Comparison of ENCODE assay signal across 15 cellular contexts in the genomic region with DNA sequence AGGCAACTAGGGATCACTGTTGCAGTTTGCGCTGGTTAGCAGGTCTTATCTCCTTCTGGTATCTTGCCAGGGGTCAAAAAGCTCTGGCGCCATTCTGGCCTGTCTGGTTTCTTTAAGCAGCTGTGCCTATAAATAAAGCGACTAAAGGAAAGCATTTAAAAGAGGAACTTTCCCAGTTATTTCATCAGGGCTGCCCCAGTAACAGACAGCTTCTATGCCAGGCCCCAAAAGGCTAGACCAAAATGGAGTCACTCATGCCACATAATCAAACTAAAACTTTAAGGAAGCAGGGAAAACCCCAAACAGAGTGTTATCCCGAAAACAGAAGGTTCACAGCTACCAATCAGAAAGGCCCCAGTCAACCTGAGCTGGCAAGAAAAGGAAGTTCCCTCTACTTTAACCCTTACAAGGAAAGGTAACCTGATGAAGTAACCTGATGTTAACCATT. TPM values are rescaled to one million over a fixed set of nuclear protein-coding genes. Genes with fewer than 3 reads are reported as not detected.
DNase-seq lines count a peak whose midpoint lies in the region; ATAC-seq, FAIRE-seq and TF ChIP-seq lines count a peak whose summit lies in the region.
"Had no signal": no experiment of that assay in that cellular context is flagged by ENCODE, and none has a peak within 500 bp of the region (broad histone marks: within the 10 kb centered on the region; RNA-seq: fewer than 3 reads in every experiment).

No MANE protein-coding gene starts in this region.

- no peak for ATAC-seq in HCT116
- ATAC-seq in esophagus mucosa: peak; percentile 49
- ATAC-seq in GM21423 (IDR thresholded peaks at IDR 0.05; ENCODE audit: unreplicated experiment): no peak
- ATAC-seq: effector memory CD8-positive, alpha-beta T cell had no signal

- H3K9me2 ChIP-seq in HCT116 (ENCODE audit: insufficient read depth): no peaks in the 10 kb centered on the region

- no peak overlapping the region; the same call in 1 of the 2 replicates for H3K9ac ChIP-seq in HCT116 (ENCODE audit: low read length)
- no peak overlapping the region for H3K9ac ChIP-seq in trophoblast cell (ENCODE audit: low read length)

- no peak for DNase-seq in HCT116 (ENCODE audit: low read depth, low spot score)
- DNase-seq in RCC 7860 (ENCODE audit: low spot score): peak; percentile 63
- DNase-seq in trophoblast cell: peak in 1 of 2 donors; percentile 65
- DNase-seq in anterior cingulate cortex (lab: John Stamatoyannopoulos, UW): no peak
- no peak for DNase-seq in stimulated activated CD4-positive, alpha-beta T cell treated with anti-CD3 and anti-CD28 coated beads, Interleukin-4, amount 100 ng/mL, for 1 hour
- no peak for DNase-seq in chondrocyte (ENCODE audit: low spot score)
- DNase-seq: activated naive CD4-positive, alpha-beta T cell treated with Interleukin-2 at 50 U/mL for 16 hours; effector memory CD8-positive, alpha-beta T cell; NCI-H345; right cardiac atrium had no signal

- no peaks in the 10 kb centered on the region for H3K9me3 Mint-ChIP-seq in chondrocyte (ENCODE audit: low read depth)
- H3K9me3 Mint-ChIP-seq: effector memory CD8-positive, alpha-beta T cell had no signal

- H3K27ac ChIP-seq in HCT116 (ENCODE audit: low read depth, low read length): no peak overlapping the region; the same call in 1 of the 2 replicates
- H3K27ac ChIP-seq in trophoblast cell (ENCODE audit: low read depth, low read length): peak overlapping the region; percentile 95

- peak overlapping the region; percentile 95 for H2BK120ac ChIP-seq in trophoblast cell (ENCODE audit: insufficient read depth, low read length, poor library complexity)

- H3K18ac ChIP-seq in trophoblast cell (ENCODE audit: low read length): no peak overlapping the region

- H3K4me1 ChIP-seq in HCT116 (ENCODE audit: control insufficient read depth in 1 of 2, insufficient read depth in 2 of 2, low read length in 2 of 2) (peaks cover 54 to 66% of the 10 kb centered on the region in 2 experiments), trophoblast cell (ENCODE audit: control insufficient read depth in 1 of 2, insufficient read depth in 2 of 2, low read length in 2 of 2) (peaks cover 30 to 37% of the 10 kb centered on the region in 2 experiments)

- H3K79me2 ChIP-seq in HCT116 (ENCODE audit: insufficient read depth, low read length): no peaks in the 10 kb centered on the region
- peaks cover 5% of the 10 kb centered on the region for H3K79me2 ChIP-seq in trophoblast cell (ENCODE audit: control insufficient read depth, insufficient read depth, low read length, poor library complexity)

- RAD21 ChIA-PET in HCT116 (lab: Charles Lee; ENCODE audit: low non-redundant PET in 1 of 2, low total read pairs in 2 of 2, uncharacterized antibody in 2 of 2, unreplicated experiment in 2 of 2): no interaction called here

- no peaks in the 10 kb centered on the region for H3K36me3 ChIP-seq in HCT116 (ENCODE audit: control insufficient read depth in 1 of 2, insufficient read depth in 2 of 2, low read length in 2 of 2)
- H3K36me3 ChIP-seq in trophoblast cell (ENCODE audit: control insufficient read depth in 1 of 2, insufficient read depth in 2 of 2, low read length in 2 of 2): no peaks in the 10 kb centered on the region

- peaks cover 46% of the 10 kb centered on the region for H3K4me1 Mint-ChIP-seq in chondrocyte (ENCODE audit: low read depth)

- peak overlapping the region; percentile 96 for H2BK5ac ChIP-seq in trophoblast cell (ENCODE audit: low read depth, low read length, poor library complexity)

- H3K4ac ChIP-seq in trophoblast cell (ENCODE audit: low read depth, low read length): peak overlapping the region; percentile 31

- H3K9me3 ChIP-seq in HCT116 (ENCODE audit: control insufficient read depth in 1 of 2, insufficient read depth in 1 of 2, low read depth in 1 of 2, low read length in 2 of 2): no peaks in the 10 kb centered on the region
- peaks cover 2% of the 10 kb centered on the region for H3K9me3 ChIP-seq in trophoblast cell (ENCODE audit: insufficient read depth, low read depth, low read length)

- H4K8ac ChIP-seq in trophoblast cell (ENCODE audit: low read depth, low read length): peak overlapping the region; percentile 35

- no peak overlapping the region for H3K4me3 Mint-ChIP-seq in chondrocyte (ENCODE audit: unreplicated experiment)
- H3K4me3 Mint-ChIP-seq: effector memory CD8-positive, alpha-beta T cell had no signal

- H3K27ac Mint-ChIP-seq in chondrocyte (ENCODE audit: unreplicated experiment): no peak overlapping the region
- H3K27ac Mint-ChIP-seq: effector memory CD8-positive, alpha-beta T cell had no signal

- BruUV-seq in HCT116 (replicated peaks; lab: Mats Ljungman, UMichigan): no TSS peak

- no peaks in the 10 kb centered on the region for H3K27me3 Mint-ChIP-seq in chondrocyte (ENCODE audit: low read depth)

- no peak overlapping the region for H3K23ac ChIP-seq in trophoblast cell (ENCODE audit: low read length)

- H3K4me2 ChIP-seq in HCT116 (ENCODE audit: low read length) (peak overlapping the region; percentile 86), trophoblast cell (ENCODE audit: low read length) (peak overlapping the region; percentile 4)

- CTCF ChIA-PET in HCT116 (lab: Charles Lee): interaction anchor here (1.5 kb wide), 1 partner anchor 10 kb away, joined by 4 read pairs; no protein-coding TSS in a partner anchor

- peak overlapping the region; percentile 73 for H2AFZ ChIP-seq in HCT116 (ENCODE audit: low read depth, low read length, poor library complexity, severe bottlenecking)
- no peak overlapping the region for H2AFZ ChIP-seq in trophoblast cell (ENCODE audit: insufficient read depth, low read length, poor library complexity)

- no peak for FAIRE-seq in RCC 7860 (lab: Jason Lieb, UNC)
- FAIRE-seq: H1, islet of Langerhans, TTC549 had no signal

- H4K12ac ChIP-seq in trophoblast cell (ENCODE audit: low read depth, low read length): no peak overlapping the region

- no peak overlapping the region for H3K4me3 ChIP-seq in HCT116 (replicated peaks in 1 of 2; ENCODE audit: low read depth in 1 of 2, low read length in 2 of 2)
- no peak overlapping the region for H3K4me3 ChIP-seq in trophoblast cell (ENCODE audit: low read depth, low read length)

- POLR2A ChIA-PET in HCT116 (lab: Charles Lee): interaction anchor here (1.0 to 1.4 kb wide), 3 partner anchors 18 to 40 kb away, joined by 3 to 5 read pairs (median 4); no protein-coding TSS in a partner anchor

- no peak for TF ChIP-seq CTCF in HCT116 (IDR thresholded peaks at IDR 0.05 in 2 of 3, conservative IDR thresholded peaks at IDR 0.05 in 1 of 3; ENCODE audit: borderline replicate concordance in 1 of 3, insufficient read depth in 1 of 3, low read depth in 2 of 3, low read length in 2 of 3)
- no peak for TF ChIP-seq CTCF in chondrocyte (IDR thresholded peaks at IDR 0.05)

- TF ChIP-seq POLR2A in HCT116 (IDR thresholded peaks at IDR 0.05; ENCODE audit: borderline replicate concordance, extremely low read depth, insufficient read depth, insufficient read length): no peak

- H4K20me1 ChIP-seq in HCT116 (ENCODE audit: insufficient read depth): no peaks in the 10 kb centered on the region

- H3K14ac ChIP-seq in trophoblast cell (ENCODE audit: low read length): no peak overlapping the region

- H2BK12ac ChIP-seq in trophoblast cell (ENCODE audit: low read length): peak overlapping the region; percentile 84

- H3K79me1 ChIP-seq in trophoblast cell (ENCODE audit: low read length): peaks cover 40% of the 10 kb centered on the region

- TF ChIP-seq RAD21 in HCT116 (IDR thresholded peaks at IDR 0.05; ENCODE audit: low read depth): no peak

- H2AK5ac ChIP-seq in trophoblast cell (ENCODE audit: low read length): no peak overlapping the region

- no peaks in the 10 kb centered on the region for H3K36me3 Mint-ChIP-seq in chondrocyte (ENCODE audit: low read depth)

- intact Hi-C loops in HCT116 (cut with micrococcal nuclease): no loop called here

- H3K27me3 ChIP-seq in HCT116 (ENCODE audit: insufficient read depth, low read length): no peaks in the 10 kb centered on the region
- no peaks in the 10 kb centered on the region for H3K27me3 ChIP-seq in trophoblast cell (ENCODE audit: insufficient read depth, low read length)

- H4K91ac ChIP-seq in trophoblast cell (ENCODE audit: low read depth, low read length): peak overlapping the region; percentile 87

- no CpG with 5 or more reads among the region's 4 CpGs for WGBS in trophoblast cell (ENCODE audit: extremely low coverage, insufficient coverage, insufficient read length)

TF ChIP-seq in HCT116, 20 proteins besides CTCF, POLR2A, EP300 and RAD21 (continues in another document):
- TF ChIP-seq CEBPB (IDR thresholded peaks at IDR 0.05; ENCODE audit: low read depth) (no peak), YY1 (IDR thresholded peaks at IDR 0.05; ENCODE audit: extremely low read depth, insufficient replicate concordance, low read depth, low read length) (no peak), SIN3A (IDR thresholded peaks at IDR 0.05; ENCODE audit: low read depth) (no peak), TCF7L2 (IDR thresholded peaks at IDR 0.05; ENCODE audit: borderline replicate concordance, extremely low read depth, insufficient read depth, insufficient read length) (no peak), EZH2 (IDR thresholded peaks at IDR 0.05) (no peak), SP1 (IDR thresholded peaks at IDR 0.05; ENCODE audit: low read depth) (no peak), EZH2phosphoT487 (IDR thresholded peaks at IDR 0.05; ENCODE audit: borderline replicate concordance) (no peak), ZFX (IDR thresholded peaks at IDR 0.05) (no peak)
- TF ChIP-seq, protein P1, sequence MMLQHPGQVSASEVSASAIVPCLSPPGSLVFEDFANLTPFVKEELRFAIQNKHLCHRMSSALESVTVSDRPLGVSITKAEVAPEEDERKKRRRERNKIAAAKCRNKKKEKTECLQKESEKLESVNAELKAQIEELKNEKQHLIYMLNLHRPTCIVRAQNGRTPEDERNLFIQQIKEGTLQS (IDR thresholded peaks at IDR 0.05): no peak
- TF ChIP-seq, protein P2, sequence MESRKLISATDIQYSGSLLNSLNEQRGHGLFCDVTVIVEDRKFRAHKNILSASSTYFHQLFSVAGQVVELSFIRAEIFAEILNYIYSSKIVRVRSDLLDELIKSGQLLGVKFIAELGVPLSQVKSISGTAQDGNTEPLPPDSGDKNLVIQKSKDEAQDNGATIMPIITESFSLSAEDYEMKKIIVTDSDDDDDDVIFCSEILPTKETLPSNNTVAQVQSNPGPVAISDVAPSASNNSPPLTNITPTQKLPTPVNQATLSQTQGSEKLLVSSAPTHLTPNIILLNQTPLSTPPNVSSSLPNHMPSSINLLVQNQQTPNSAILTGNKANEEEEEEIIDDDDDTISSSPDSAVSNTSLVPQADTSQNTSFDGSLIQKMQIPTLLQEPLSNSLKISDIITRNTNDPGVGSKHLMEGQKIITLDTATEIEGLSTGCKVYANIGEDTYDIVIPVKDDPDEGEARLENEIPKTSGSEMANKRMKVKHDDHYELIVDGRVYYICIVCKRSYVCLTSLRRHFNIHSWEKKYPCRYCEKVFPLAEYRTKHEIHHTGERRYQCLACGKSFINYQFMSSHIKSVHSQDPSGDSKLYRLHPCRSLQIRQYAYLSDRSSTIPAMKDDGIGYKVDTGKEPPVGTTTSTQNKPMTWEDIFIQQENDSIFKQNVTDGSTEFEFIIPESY (IDR thresholded peaks at IDR 0.05; ENCODE audit: extremely low read depth, insufficient replicate concordance, low read length): no peak

RNA-seq across cellular contexts. Expression of gene HNRNPA3, which starts 41.2 kb away (rescaled TPM):
- total RNA-seq in HCT116 (2021; ENCODE audit: unreplicated experiment): 328 TPM
- 376 and 446 TPM in 2 replicates for polyA plus RNA-seq in HCT116 (2012)
- 142 TPM for total RNA-seq in esophagus mucosa
- polyA plus RNA-seq in trophoblast cell (2013): 339 and 340 TPM in 2 replicates
- 98.0 to 153 TPM (median 106 TPM) in 3 replicates for total RNA-seq in chondrocyte
